24 cellular contexts compared by ENCODE assay signal in genomic region chr12:102540856-102541385, GRCh38.
"Had no signal": no experiment of that assay in that cellular context is flagged by ENCODE, and none has a peak within 500 bp of the region (broad histone marks: within the 10 kb centered on the region; RNA-seq: fewer than 3 reads in every experiment).

No MANE protein-coding gene starts in this region.

- H3K27me3 ChIP-seq: colonic mucosa, esophagus muscularis mucosa, gastrocnemius medialis, ovary, upper lobe of left lung had no signal

- H3K9me3 Mint-ChIP-seq: activated T-cell treated with anti-CD3 and anti-CD28 coated beads, Interleukin-2, amount 50 U/mL, for 4 hours; activated T-helper 2 cell treated with anti-CD3 and anti-CD28 coated beads, Interferon-gamma antibody, Interleukin-2, Interleukin-4, amounts not matched to agents 10 μg/mL and 5 μg/mL and 100 μg/mL, durations not matched to agents 14 hours and 24 hours and 36 hours; memory B cell; naive thymus-derived CD8-positive, alpha-beta T cell; T-helper 1 cell treated with Interleukin-12 subunit alpha and Interleukin-12 subunit beta and Interleukin-4 antibody, amounts not matched to agents 30 μg/mL and 1 μg/mL, for 36 hours had no signal

- H3K4me1 Mint-ChIP-seq: memory B cell; naive thymus-derived CD8-positive, alpha-beta T cell had no signal

- ATAC-seq: activated T-cell treated with anti-CD3 and anti-CD28 coated beads, Interleukin-2, amount 50 U/mL, for 4 hours; gastrocnemius medialis; left colon; naive thymus-derived CD8-positive, alpha-beta T cell; stimulated activated naive CD8-positive, alpha-beta T cell treated with anti-CD3 and anti-CD28 coated beads, Interleukin-15, Interleukin-2, amounts not matched to agents 100 U/mL and 50 U/mL, for 24 hours had no signal

- H3K27ac Mint-ChIP-seq: activated naive CD8-positive, alpha-beta T cell; activated T-helper 2 cell treated with anti-CD3 and anti-CD28 coated beads, Interferon-gamma antibody, Interleukin-2, Interleukin-4, amounts not matched to agents 10 μg/mL and 5 μg/mL and 100 μg/mL, durations not matched to agents 14 hours and 24 hours and 36 hours; memory B cell; naive thymus-derived CD8-positive, alpha-beta T cell; T-helper 1 cell treated with Interleukin-12 subunit alpha and Interleukin-12 subunit beta and Interleukin-4 antibody, amounts not matched to agents 30 μg/mL and 1 μg/mL, for 36 hours had no signal

- H3K4me3 Mint-ChIP-seq: activated naive CD8-positive, alpha-beta T cell; activated T-cell treated with anti-CD3 and anti-CD28 coated beads, Interleukin-2, amount 50 U/mL, for 4 hours; memory B cell; naive thymus-derived CD8-positive, alpha-beta T cell; T-helper 1 cell treated with Interleukin-12 subunit alpha and Interleukin-12 subunit beta and Interleukin-4 antibody, amounts not matched to agents 30 μg/mL and 1 μg/mL, for 36 hours had no signal

- H3K36me3 ChIP-seq: colonic mucosa, esophagus muscularis mucosa, gastrocnemius medialis, ovary, prostate gland, upper lobe of left lung had no signal

- H3K4me1 ChIP-seq: colonic mucosa, esophagus muscularis mucosa, gastrocnemius medialis, prostate gland, upper lobe of left lung had no signal

- H3K4me3 ChIP-seq: colonic mucosa, esophagus muscularis mucosa, gastrocnemius medialis, ovary, prostate gland, upper lobe of left lung had no signal

- H3K9me3 ChIP-seq: colonic mucosa, esophagus muscularis mucosa, gastrocnemius medialis, ovary, prostate gland, upper lobe of left lung had no signal

- FAIRE-seq: bronchial epithelial cell, islet of Langerhans had no signal

- H3K27ac ChIP-seq: colonic mucosa, esophagus muscularis mucosa, gastrocnemius medialis, ovary, prostate gland, upper lobe of left lung had no signal

- DNase-seq: activated CD4-positive, alpha-beta T cell treated with anti-CD3 and anti-CD28 coated beads for 4 hours; activated CD4-positive, alpha-beta T cell treated with anti-CD3 and anti-CD28 coated beads, Interleukin-2, amount 50 U/mL, for 48 hours; activated CD4-positive, CD25-positive, alpha-beta regulatory T cell; activated CD8-positive, alpha-beta memory T cell treated with anti-CD3 and anti-CD28 coated beads, Interleukin-2, amount 50 U/mL, for 48 hours; activated naive CD4-positive, alpha-beta T cell; activated T-cell treated with anti-CD3 and anti-CD28 coated beads, Interleukin-2, amount 50 U/mL, for 4 hours; colonic mucosa; gastrocnemius medialis; head of caudate nucleus; left colon; naive thymus-derived CD8-positive, alpha-beta T cell; ovary; stimulated activated CD4-positive, alpha-beta T cell treated with anti-CD3 and anti-CD28 coated beads, Interleukin-4, amount 100 ng/mL, for 4 hours; stimulated activated naive CD8-positive, alpha-beta T cell treated with anti-CD3 and anti-CD28 coated beads, Interleukin-15, Interleukin-2, amounts not matched to agents 100 U/mL and 50 U/mL, for 24 hours; T1000; upper lobe of left lung had no signal

- H3K36me3 Mint-ChIP-seq: activated naive CD8-positive, alpha-beta T cell; memory B cell; naive thymus-derived CD8-positive, alpha-beta T cell had no signal
